Comparison of ENCODE assay signal across 26 cellular contexts in the genomic region with DNA sequence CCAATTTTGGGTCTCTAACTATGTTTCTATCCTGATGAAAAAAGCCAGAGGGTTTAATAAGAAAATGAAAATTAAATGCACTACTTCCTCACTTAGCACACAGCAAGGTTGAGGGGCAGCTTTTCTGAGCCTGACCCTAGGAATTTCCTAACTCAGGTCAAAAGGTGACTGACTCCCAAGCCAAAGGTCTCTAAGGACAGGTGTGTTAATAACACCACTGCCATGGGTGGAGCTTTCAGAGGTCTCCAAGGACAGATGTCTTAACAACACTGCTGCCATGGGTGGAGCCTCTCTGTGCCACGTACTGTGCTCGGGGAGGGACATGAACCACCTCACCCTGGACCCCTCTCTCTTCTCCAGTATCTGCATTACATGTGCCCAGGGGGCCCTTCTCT.
"Had no signal": no experiment of that assay in that cellular context is flagged by ENCODE, and none has a peak within 500 bp of the region (broad histone marks: within the 10 kb centered on the region; RNA-seq: fewer than 3 reads in every experiment).

No MANE protein-coding gene starts in this region.

- H3K9me3 Mint-ChIP-seq: activated naive CD4-positive, alpha-beta T cell treated with anti-CD3 and anti-CD28 coated beads, Interleukin-2, amount 50 U/mL, for 24 hours; activated naive CD8-positive, alpha-beta T cell treated with anti-CD3 and anti-CD28 coated beads, Interleukin-2, amount 50 U/mL, for 24 hours; activated T-helper 2 cell treated with anti-CD3 and anti-CD28 coated beads, Interferon-gamma antibody, Interleukin-2, Interleukin-4, amounts not matched to agents 10 μg/mL and 5 μg/mL and 100 μg/mL, durations not matched to agents 14 hours and 24 hours and 36 hours; T-helper 2 cell treated with Interferon-gamma antibody and Interleukin-4, amounts not matched to agents 5 μg/mL and 100 μg/mL, for 36 hours had no signal

- ATAC-seq: activated CD4-positive, alpha-beta T cell treated with anti-CD3 and anti-CD28 coated beads for 36 hours; activated CD8-positive, alpha-beta memory T cell treated with anti-CD3 and anti-CD28 coated beads, Interleukin-2, amount 10 ng/mL, durations not matched to agents 7 days and 5 days; activated CD8-positive, alpha-beta T cell treated with anti-CD3 and anti-CD28 coated beads, Interleukin-2, amount 10 ng/mL, durations not matched to agents 7 days and 5 days; activated naive CD8-positive, alpha-beta T cell treated with anti-CD3 and anti-CD28 coated beads, Interleukin-2, amount 50 U/mL, for 24 hours; naive thymus-derived CD4-positive, alpha-beta T cell had no signal

- H3K36me3 ChIP-seq: colonic mucosa, gastrocnemius medialis, stomach, transverse colon had no signal

- H3K4me1 Mint-ChIP-seq: activated CD4-positive, alpha-beta T cell treated with anti-CD3 and anti-CD28 coated beads for 36 hours; activated CD8-positive, alpha-beta memory T cell treated with anti-CD3 and anti-CD28 coated beads, Interleukin-2, amount 10 ng/mL, durations not matched to agents 7 days and 5 days; activated naive CD4-positive, alpha-beta T cell treated with anti-CD3 and anti-CD28 coated beads, Interleukin-2, amount 50 U/mL, for 24 hours; activated naive CD8-positive, alpha-beta T cell treated with anti-CD3 and anti-CD28 coated beads, Interleukin-2, amount 50 U/mL, for 24 hours; immature natural killer cell; naive thymus-derived CD4-positive, alpha-beta T cell had no signal

- H3K9ac ChIP-seq: parathyroid adenoma had no signal

- H3K27me3 ChIP-seq: colonic mucosa, dorsolateral prefrontal cortex, gastrocnemius medialis, stomach, transverse colon had no signal

- DNase-seq: activated CD4-positive, alpha-beta T cell treated with anti-CD3 and anti-CD28 coated beads for 36 hours; activated CD4-positive, CD25-positive, alpha-beta regulatory T cell; activated CD8-positive, alpha-beta memory T cell treated with anti-CD3 and anti-CD28 coated beads, Interleukin-2, amount 10 ng/mL, durations not matched to agents 7 days and 5 days; activated CD8-positive, alpha-beta T cell treated with anti-CD3 and anti-CD28 coated beads, Interleukin-2, amount 10 ng/mL, durations not matched to agents 7 days and 5 days; activated naive CD8-positive, alpha-beta T cell treated with anti-CD3 and anti-CD28 coated beads, Interleukin-2, amount 50 U/mL, for 24 hours; activated T-cell treated with anti-CD3 and anti-CD28 coated beads, Interleukin-2, amount 50 U/mL, for 48 hours; cerebellar nuclear complex; colonic mucosa; dorsolateral prefrontal cortex; effector memory CD4-positive, alpha-beta T cell; gastrocnemius medialis; glutamatergic neuron; immature natural killer cell; kidney glomerular epithelial cell; midbrain; naive thymus-derived CD4-positive, alpha-beta T cell; nucleus accumbens; stimulated activated CD4-positive, alpha-beta T cell treated with anti-CD3 and anti-CD28 coated beads, Interleukin-2, amount 100 ng/mL, for 48 hours; stomach; T-helper 1 cell; transverse colon had no signal

- H3K79me2 ChIP-seq: parathyroid adenoma had no signal

- H3K9me3 ChIP-seq: colonic mucosa, gastrocnemius medialis, psoas muscle, stomach, transverse colon had no signal

- H3K4me1 ChIP-seq: colonic mucosa, parathyroid adenoma, stomach, transverse colon had no signal

- H3K27me3 Mint-ChIP-seq: activated CD4-positive, alpha-beta T cell treated with anti-CD3 and anti-CD28 coated beads for 36 hours; activated CD8-positive, alpha-beta memory T cell treated with anti-CD3 and anti-CD28 coated beads, Interleukin-2, amount 10 ng/mL, durations not matched to agents 7 days and 5 days; activated naive CD4-positive, alpha-beta T cell treated with anti-CD3 and anti-CD28 coated beads, Interleukin-2, amount 50 U/mL, for 24 hours; activated naive CD8-positive, alpha-beta T cell treated with anti-CD3 and anti-CD28 coated beads, Interleukin-2, amount 50 U/mL, for 24 hours; naive thymus-derived CD4-positive, alpha-beta T cell had no signal

- H3K4me3 ChIP-seq: colonic mucosa, gastrocnemius medialis, psoas muscle, stomach, transverse colon had no signal

- H3K4me3 Mint-ChIP-seq: activated CD4-positive, alpha-beta T cell treated with anti-CD3 and anti-CD28 coated beads for 36 hours; activated CD8-positive, alpha-beta memory T cell treated with anti-CD3 and anti-CD28 coated beads, Interleukin-2, amount 10 ng/mL, durations not matched to agents 7 days and 5 days; activated CD8-positive, alpha-beta T cell treated with anti-CD3 and anti-CD28 coated beads, Interleukin-2, amount 10 ng/mL, durations not matched to agents 7 days and 5 days; activated naive CD4-positive, alpha-beta T cell treated with anti-CD3 and anti-CD28 coated beads, Interleukin-2, amount 50 U/mL, for 24 hours; activated naive CD8-positive, alpha-beta T cell treated with anti-CD3 and anti-CD28 coated beads, Interleukin-2, amount 50 U/mL, for 24 hours; immature natural killer cell; naive thymus-derived CD4-positive, alpha-beta T cell; T-helper 2 cell treated with Interferon-gamma antibody and Interleukin-4, amounts not matched to agents 5 μg/mL and 100 μg/mL, for 36 hours had no signal

- H2AFZ ChIP-seq: parathyroid adenoma had no signal

- H3K27ac Mint-ChIP-seq: activated CD4-positive, alpha-beta T cell treated with anti-CD3 and anti-CD28 coated beads for 36 hours; activated CD8-positive, alpha-beta memory T cell treated with anti-CD3 and anti-CD28 coated beads, Interleukin-2, amount 10 ng/mL, durations not matched to agents 7 days and 5 days; activated CD8-positive, alpha-beta T cell treated with anti-CD3 and anti-CD28 coated beads, Interleukin-2, amount 10 ng/mL, durations not matched to agents 7 days and 5 days; activated naive CD4-positive, alpha-beta T cell treated with anti-CD3 and anti-CD28 coated beads, Interleukin-2, amount 50 U/mL, for 24 hours; activated naive CD8-positive, alpha-beta T cell treated with anti-CD3 and anti-CD28 coated beads, Interleukin-2, amount 50 U/mL, for 24 hours; activated T-helper 2 cell treated with anti-CD3 and anti-CD28 coated beads, Interferon-gamma antibody, Interleukin-2, Interleukin-4, amounts not matched to agents 10 μg/mL and 5 μg/mL and 100 μg/mL, durations not matched to agents 14 hours and 24 hours and 36 hours; immature natural killer cell; naive thymus-derived CD4-positive, alpha-beta T cell; T-helper 2 cell treated with Interferon-gamma antibody and Interleukin-4, amounts not matched to agents 5 μg/mL and 100 μg/mL, for 36 hours had no signal

- H3K27ac ChIP-seq: colonic mucosa, dorsolateral prefrontal cortex, parathyroid adenoma, psoas muscle, stomach, transverse colon had no signal

- H3K36me3 Mint-ChIP-seq: activated CD8-positive, alpha-beta memory T cell treated with anti-CD3 and anti-CD28 coated beads, Interleukin-2, amount 10 ng/mL, durations not matched to agents 7 days and 5 days had no signal
